ENCODE assay signal across 19 cellular contexts in the genomic region with DNA sequence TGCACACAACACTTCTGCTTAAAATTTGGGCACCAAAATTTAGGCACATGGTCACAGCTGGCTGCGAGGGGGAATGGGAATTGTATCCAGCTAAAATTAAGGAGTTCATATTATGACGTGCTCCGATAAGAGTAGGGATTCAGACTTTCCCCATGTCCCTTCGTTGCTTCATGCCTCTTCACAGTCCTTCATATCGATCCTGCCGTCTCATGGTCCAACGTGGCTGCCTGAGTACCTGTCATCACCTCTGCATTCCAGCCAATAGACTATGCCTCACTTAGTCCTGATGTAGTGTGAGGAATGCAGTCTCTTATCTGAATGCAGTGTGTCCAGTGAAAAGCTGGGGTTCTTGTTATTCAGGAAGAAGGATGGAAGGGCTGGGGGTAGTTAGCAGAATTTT.
A peak's percentile ranks its signal among the peaks of the same experiment; 100 is the strongest.
DNase-seq lines count a peak whose midpoint lies in the region; ATAC-seq, FAIRE-seq and TF ChIP-seq lines count a peak whose summit lies in the region.
"Had no signal": no experiment of that assay in that cellular context is flagged by ENCODE, and none has a peak within 500 bp of the region (broad histone marks: within the 10 kb centered on the region; RNA-seq: fewer than 3 reads in every experiment).

No MANE protein-coding gene starts in this region.

- H3K9ac ChIP-seq in HepG2 (ENCODE audit: insufficient read depth, low read depth, low read length): no peak overlapping the region
- no peak overlapping the region for H3K9ac ChIP-seq in K562 (ENCODE audit: insufficient read depth in 1 of 2, low read depth in 2 of 2, low read length in 2 of 2)
- H3K9ac ChIP-seq in neural cell (ENCODE audit: low read length): peak overlapping the region; percentile 79
- H3K9ac ChIP-seq: SK-N-SH had no signal

- TF ChIP-seq RAD21 in HepG2 (CRISPR knock-in tag; IDR thresholded peaks at IDR 0.05) (no peak), K562 (CRISPR knock-in tag; conservative IDR thresholded peaks at IDR 0.05 in 1 of 2, IDR thresholded peaks at IDR 0.05 in 1 of 2) (no peak), neural cell (conservative IDR thresholded peaks at IDR 0.05) (no peak)

- H4K20me1 ChIP-seq in HepG2 (ENCODE audit: insufficient read depth, low read length) (no peaks in the 10 kb centered on the region), K562 (replicated peaks; ENCODE audit: control insufficient read depth, insufficient read depth, low read length) (peaks cover 7% of the 10 kb centered on the region; the same call in 1 of the 2 replicates), neural cell (ENCODE audit: insufficient read depth) (no peaks in the 10 kb centered on the region)

- H2AFZ ChIP-seq in HepG2 (ENCODE audit: low read length) (no peak overlapping the region), K562 (ENCODE audit: low read depth, low read length) (no peak overlapping the region), neural cell (ENCODE audit: low read depth, low read length) (no peak overlapping the region)

- no peak for FAIRE-seq in HepG2 (lab: Jason Lieb, UNC)
- FAIRE-seq in K562 (lab: Jason Lieb, UNC): peak; percentile 23
- FAIRE-seq: G401.6 had no signal

- intact Hi-C loops in HepG2 (cut with micrococcal nuclease; ENCODE audit: unreplicated experiment): no loop called here
- intact Hi-C loops in right lobe of liver (cut with DNase I): no loop called here
- intact Hi-C loops in K562 (cut with micrococcal nuclease): no loop called here
- intact Hi-C loops in aorta (cut with DNase I): no loop called here

- POLR2A ChIA-PET in HepG2 (lab: Yijun Ruan, JAX) (interaction anchor here (1.4 to 1.7 kb wide), 3 partner anchors 11 to 18 kb away, joined by 4 to 5 read pairs (median 5); no protein-coding TSS in a partner anchor), K562 (lab: Yijun Ruan, JAX) (interaction anchor here (0.6 to 1.0 kb wide), 3 partner anchors 10 to 1245 kb away, joined by 3 read pairs; no protein-coding TSS in a partner anchor)

- H3K4me3 ChIP-seq in HepG2 (replicated peaks in 1 of 3; ENCODE audit: insufficient read depth in 1 of 3, low read depth in 2 of 3, low read length in 3 of 3) (no peak overlapping the region), right lobe of liver (no peak overlapping the region), K562 (no peak overlapping the region), neural cell (ENCODE audit: low read length) (no peak overlapping the region), aorta (ENCODE audit: low read length in 2 of 2) (no peak overlapping the region)
- H3K4me3 ChIP-seq: Peyer's patch had no signal

- ATAC-seq in HepG2 (no peak), right lobe of liver (no peak), K562 (no peak), aorta (ENCODE audit: low FRiP score) (no peak)

- H3K9me3 ChIP-seq in HepG2 (ENCODE audit: low read length) (no peaks in the 10 kb centered on the region), right lobe of liver (no peaks in the 10 kb centered on the region), K562 (replicated peaks; ENCODE audit: control insufficient read depth, insufficient read depth, low read depth, low read length) (no peaks in the 10 kb centered on the region), neural cell (ENCODE audit: low read length) (no peaks in the 10 kb centered on the region), aorta (ENCODE audit: control insufficient read depth, low read length) (no peaks in the 10 kb centered on the region)
- H3K9me3 ChIP-seq: SK-N-SH had no signal

- no peaks in the 10 kb centered on the region for H3K79me2 ChIP-seq in HepG2 (ENCODE audit: insufficient read depth, low read length)
- H3K79me2 ChIP-seq in K562 (ENCODE audit: control insufficient read depth, insufficient read depth, low read length): no peaks in the 10 kb centered on the region
- H3K79me2 ChIP-seq in neural cell (replicated peaks; ENCODE audit: insufficient read depth, low read length): no peaks in the 10 kb centered on the region

- H3K4me1 ChIP-seq in HepG2 (ENCODE audit: insufficient read depth, low read length): peaks cover 37% of the 10 kb centered on the region
- peaks cover 0 to 4% (median under 1%) of the 10 kb centered on the region in 4 donors for H3K4me1 ChIP-seq in right lobe of liver
- peaks cover 0 to 16% of the 10 kb centered on the region in 2 experiments; a peak in 1 of 5 replicates for H3K4me1 ChIP-seq in K562 (replicated peaks in 1 of 2; ENCODE audit: control insufficient read depth in 2 of 2, insufficient read depth in 2 of 2, low read length in 2 of 2)
- H3K4me1 ChIP-seq in aorta (ENCODE audit: control insufficient read depth in 1 of 2, insufficient read depth in 2 of 2, low read length in 2 of 2): no peaks in the 10 kb centered on the region

- no peaks in the 10 kb centered on the region for H3K36me3 ChIP-seq in HepG2 (replicated peaks in 1 of 2; ENCODE audit: control insufficient read depth in 1 of 2, insufficient read depth in 2 of 2, low read length in 2 of 2)
- no peaks in the 10 kb centered on the region for H3K36me3 ChIP-seq in right lobe of liver
- no peaks in the 10 kb centered on the region for H3K36me3 ChIP-seq in K562 (ENCODE audit: control insufficient read depth, insufficient read depth, low read length)
- no peaks in the 10 kb centered on the region for H3K36me3 ChIP-seq in neural cell (ENCODE audit: insufficient read depth, low read length)
- H3K36me3 ChIP-seq in aorta (ENCODE audit: control insufficient read depth in 1 of 2, insufficient read depth in 2 of 2, low read length in 1 of 2): no peaks in the 10 kb centered on the region
- H3K36me3 ChIP-seq: Peyer's patch had no signal

- DNase-seq in HepG2 (ENCODE audit: low spot score) (no peak), right lobe of liver (no peak), K562 (ENCODE audit: extremely low read depth in 1 of 4, low spot score in 3 of 4) (no peak), aorta (no peak), T-helper 9 cell (no peak), middle frontal gyrus (ENCODE audit: extremely low spot score, low spot score) (no peak)
- DNase-seq: CD4-positive, alpha-beta memory T cell; COR-L47; H7; KG1; MM.1S; NCI-H1694; NCI-H2029 treated with DMSO at 0.1 percent for 48 hours; NCI-H2227 treated with DMSO at 0.1 percent for 48 hours; SK-N-SH had no signal

- H3K27me3 ChIP-seq in HepG2 (ENCODE audit: control insufficient read depth in 1 of 2, insufficient read depth in 2 of 2, low read length in 2 of 2) (peaks cover 2 to 32% of the 10 kb centered on the region in 2 experiments; a peak in 3 of 5 replicates), right lobe of liver (no peaks in the 10 kb centered on the region), K562 (ENCODE audit: control insufficient read depth in 2 of 2, insufficient read depth in 2 of 2, low read length in 2 of 2) (peaks cover 34 to 89% of the 10 kb centered on the region in 2 experiments; a peak in 4 of 5 replicates), neural cell (ENCODE audit: insufficient read depth, low read depth, low read length) (no peaks in the 10 kb centered on the region), aorta (ENCODE audit: control insufficient read depth in 1 of 2, insufficient read depth in 2 of 2, low read length in 1 of 2) (no peaks in the 10 kb centered on the region)
- H3K27me3 ChIP-seq: Peyer's patch had no signal

- TF ChIP-seq EP300 in HepG2 (IDR thresholded peaks at IDR 0.05; ENCODE audit: low read depth in 2 of 2, low read length in 2 of 2): no peak
- TF ChIP-seq EP300 in HepG2 (CRISPR knock-in tag; IDR thresholded peaks at IDR 0.05; ENCODE audit: borderline replicate concordance): no peak
- no peak for TF ChIP-seq EP300 in K562 (IDR thresholded peaks at IDR 0.05; ENCODE audit: low read length)
- no peak for TF ChIP-seq EP300 in neural cell (conservative IDR thresholded peaks at IDR 0.05; ENCODE audit: poor library complexity, severe bottlenecking)

- H3K9me1 ChIP-seq in K562 (ENCODE audit: control insufficient read depth, insufficient read depth, low read length): no peaks in the 10 kb centered on the region

- no peaks in the 10 kb centered on the region for H3K9me2 ChIP-seq in neural cell (ENCODE audit: insufficient read depth, low read length)
- H3K9me2 ChIP-seq: SK-N-SH had no signal

- BruUV-seq in HepG2 (replicated peaks; lab: Mats Ljungman, UMichigan) (no TSS peak), K562 (replicated peaks; lab: Mats Ljungman, UMichigan) (no TSS peak)

- TF ChIP-seq CTCF in HepG2 (CRISPR knock-in tag; IDR thresholded peaks at IDR 0.05): no peak
- TF ChIP-seq CTCF in right lobe of liver (IDR thresholded peaks at IDR 0.05): no peak
- no peak; a peak in 1 of 6 replicates for TF ChIP-seq CTCF in K562 (IDR thresholded peaks at IDR 0.05 in 2 of 3, conservative IDR thresholded peaks at IDR 0.05 in 1 of 3; ENCODE audit: insufficient read depth in 2 of 3, low read depth in 1 of 3, low read length in 3 of 3)
- TF ChIP-seq CTCF in neural cell (IDR thresholded peaks at IDR 0.05; ENCODE audit: poor library complexity, severe bottlenecking): no peak

- H3K27ac ChIP-seq in HepG2 (ENCODE audit: extremely low read length, insufficient read depth, low read length): no peak overlapping the region
- H3K27ac ChIP-seq in right lobe of liver: no peak overlapping the region
- H3K27ac ChIP-seq in K562 (ENCODE audit: extremely low read depth, low read depth, low read length): no peak overlapping the region
- peak overlapping the region; percentile 98 for H3K27ac ChIP-seq in neural cell (ENCODE audit: low read length)
- H3K27ac ChIP-seq in aorta (ENCODE audit: low read depth in 1 of 2, low read length in 2 of 2): no peak overlapping the region
- H3K27ac ChIP-seq: 22Rv1, Peyer's patch had no signal

- H3F3A ChIP-seq in neural cell (ENCODE audit: insufficient read depth, low read length, poor library complexity, severe bottlenecking): peaks cover 4% of the 10 kb centered on the region

- in situ Hi-C loops in HepG2 (cut with HindIII; ENCODE audit: extremely low pct_ligation_motif_present, low pct_unique_long_range_greater_than_20kb) (no loop called here), K562 (cut with MboI) (no loop called here)

- CTCF ChIA-PET in HepG2 (lab: Yijun Ruan, JAX; ENCODE audit: low intra/inter-chr PET ratio, low total read pairs): no interaction called here
- CTCF ChIA-PET in K562 (lab: Yijun Ruan, JAX; ENCODE audit: low intra/inter-chr PET ratio): interaction anchor here (0.7 kb wide), 1 partner anchor 329 kb away, joined by 3 read pairs; no protein-coding TSS in a partner anchor

- H3K4me2 ChIP-seq in HepG2 (ENCODE audit: low read depth, low read length) (no peak overlapping the region), K562 (ENCODE audit: insufficient read depth, low read length) (no peak overlapping the region), neural cell (ENCODE audit: low read length) (no peak overlapping the region)
- H3K4me2 ChIP-seq: SK-N-SH had no signal

- TF ChIP-seq POLR2A in HepG2 (IDR thresholded peaks at IDR 0.05; ENCODE audit: insufficient read depth in 1 of 2, low read depth in 2 of 2, low read length in 2 of 2) (no peak), right lobe of liver (IDR thresholded peaks at IDR 0.05) (no peak), K562 (conservative IDR thresholded peaks at IDR 0.05) (no peak)

- 84% methylated on average over 7 of the region's 7 CpGs for WGBS in HepG2 (ENCODE audit: low lambda C conversion rate)
- WGBS in right lobe of liver (ENCODE audit: insufficient coverage, low coverage, low lambda C conversion rate, missing lambda C conversion rate): 93% methylated on average over 4 of the region's 7 CpGs
- 0% methylated on average over 7 of the region's 7 CpGs for WGBS in K562 (ENCODE audit: insufficient coverage, low coverage, missing lambda C conversion rate)
- 80 to 84% methylated on average over 7 of the region's 7 CpGs for WGBS in aorta, 2 donors
